Comparison of ENCODE assay signal across 16 cellular contexts in genomic region chr1:218683224-218683623, GRCh38.
DNase-seq lines count a peak whose midpoint lies in the region; ATAC-seq and TF ChIP-seq lines count a peak whose summit lies in the region.
"Had no signal": no experiment of that assay in that cellular context is flagged by ENCODE, and none has a peak within 500 bp of the region (broad histone marks: within the 10 kb centered on the region; RNA-seq: fewer than 3 reads in every experiment).

No MANE protein-coding gene starts in this region.

- H3K9me3 ChIP-seq in osteoblast (ENCODE audit: low read depth, low read length) = no peaks in the 10 kb centered on the region

- H3K36me3 ChIP-seq in osteoblast (ENCODE audit: insufficient read depth, low read length) = no peaks in the 10 kb centered on the region

- no peaks in the 10 kb centered on the region for H3K36me3 Mint-ChIP-seq in activated CD4-positive, alpha-beta memory T cell treated with anti-CD3 and anti-CD28 coated beads, Interleukin-2, amount 10 ng/mL, durations not matched to agents 7 days and 5 days (ENCODE audit: low read depth)
- H3K36me3 Mint-ChIP-seq in activated T-helper 1 cell treated with anti-CD3 and anti-CD28 coated beads, Interleukin-12 subunit alpha, Interleukin-12 subunit beta, Interleukin-2, Interleukin-4 antibody, amounts not matched to agents 30 ng/mL and 10 ng/mL and 1 ng/mL, durations not matched to agents 14 hours and 24 hours and 36 hours (ENCODE audit: low read depth) = no peaks in the 10 kb centered on the region

- CTCF ChIA-PET in activated CD4-positive, alpha-beta memory T cell treated with anti-CD3 and anti-CD28 coated beads, Interleukin-2, amount 10 ng/mL, durations not matched to agents 7 days and 5 days (lab: Charles Lee) = no interaction called here

- peaks cover 2% of the 10 kb centered on the region for H3K9me3 Mint-ChIP-seq in activated CD4-positive, alpha-beta memory T cell treated with anti-CD3 and anti-CD28 coated beads, Interleukin-2, amount 10 ng/mL, durations not matched to agents 7 days and 5 days
- H3K9me3 Mint-ChIP-seq in activated T-helper 1 cell treated with anti-CD3 and anti-CD28 coated beads, Interleukin-12 subunit alpha, Interleukin-12 subunit beta, Interleukin-2, Interleukin-4 antibody, amounts not matched to agents 30 ng/mL and 10 ng/mL and 1 ng/mL, durations not matched to agents 14 hours and 24 hours and 36 hours = no peaks in the 10 kb centered on the region

- POLR2A ChIA-PET in activated CD4-positive, alpha-beta memory T cell treated with anti-CD3 and anti-CD28 coated beads, Interleukin-2, amount 10 ng/mL, durations not matched to agents 7 days and 5 days (lab: Charles Lee) = no interaction called here

- peaks cover 28% of the 10 kb centered on the region for H3K4me1 ChIP-seq in osteoblast (ENCODE audit: insufficient read depth, low read length)

- no peaks in the 10 kb centered on the region for H3K27me3 Mint-ChIP-seq in activated CD4-positive, alpha-beta memory T cell treated with anti-CD3 and anti-CD28 coated beads, Interleukin-2, amount 10 ng/mL, durations not matched to agents 7 days and 5 days
- H3K27me3 Mint-ChIP-seq in activated T-helper 1 cell treated with anti-CD3 and anti-CD28 coated beads, Interleukin-12 subunit alpha, Interleukin-12 subunit beta, Interleukin-2, Interleukin-4 antibody, amounts not matched to agents 30 ng/mL and 10 ng/mL and 1 ng/mL, durations not matched to agents 14 hours and 24 hours and 36 hours (ENCODE audit: insufficient read depth) = no peaks in the 10 kb centered on the region
- H3K27me3 Mint-ChIP-seq: CD4-positive, alpha-beta T cell had no signal

- H3K27me3 ChIP-seq in osteoblast (ENCODE audit: insufficient read depth, low read length) = no peaks in the 10 kb centered on the region

- DNase-seq in H4 (ENCODE audit: low spot score) (peak; percentile 16), LNCaP clone FGC (ENCODE audit: low read depth) (no peak), choroid plexus epithelial cell (ENCODE audit: low read depth) (peak; percentile 75), osteoblast (ENCODE audit: insufficient read length, low spot score, missing footprints) (no peak)
- no peak for DNase-seq in activated CD4-positive, alpha-beta memory T cell treated with anti-CD3 and anti-CD28 coated beads, Interleukin-2, amount 10 ng/mL, durations not matched to agents 7 days and 5 days
- no peak for DNase-seq in activated T-helper 1 cell treated with anti-CD3 and anti-CD28 coated beads, Interleukin-12 subunit alpha, Interleukin-12 subunit beta, Interleukin-2, Interleukin-4 antibody, amounts not matched to agents 30 ng/mL and 10 ng/mL and 1 ng/mL, durations not matched to agents 14 hours and 24 hours and 36 hours (ENCODE audit: low spot score)
- DNase-seq: ACHN; CD4-positive, alpha-beta T cell; NCI-H1048; NCI-H146; NCI-H2081; NCI-H748 treated with DMSO at 0.1 percent for 48 hours; T-helper 1 cell had no signal

- H3K4me2 ChIP-seq in osteoblast (ENCODE audit: insufficient read depth, low read length) = no peak overlapping the region

- no peaks in the 10 kb centered on the region for H3K79me2 ChIP-seq in osteoblast (ENCODE audit: insufficient read depth, low read length)

- no peaks in the 10 kb centered on the region for H4K20me1 ChIP-seq in osteoblast (ENCODE audit: insufficient read depth, low read length)

- no peak overlapping the region for H2AFZ ChIP-seq in osteoblast (ENCODE audit: low read length)

- H3K4me1 Mint-ChIP-seq in activated CD4-positive, alpha-beta memory T cell treated with anti-CD3 and anti-CD28 coated beads, Interleukin-2, amount 10 ng/mL, durations not matched to agents 7 days and 5 days = no peaks in the 10 kb centered on the region
- no peaks in the 10 kb centered on the region for H3K4me1 Mint-ChIP-seq in activated T-helper 1 cell treated with anti-CD3 and anti-CD28 coated beads, Interleukin-12 subunit alpha, Interleukin-12 subunit beta, Interleukin-2, Interleukin-4 antibody, amounts not matched to agents 30 ng/mL and 10 ng/mL and 1 ng/mL, durations not matched to agents 14 hours and 24 hours and 36 hours (ENCODE audit: low read depth)

- no peak overlapping the region for H3K4me3 Mint-ChIP-seq in activated CD4-positive, alpha-beta memory T cell treated with anti-CD3 and anti-CD28 coated beads, Interleukin-2, amount 10 ng/mL, durations not matched to agents 7 days and 5 days
- no peak overlapping the region for H3K4me3 Mint-ChIP-seq in activated T-helper 1 cell treated with anti-CD3 and anti-CD28 coated beads, Interleukin-12 subunit alpha, Interleukin-12 subunit beta, Interleukin-2, Interleukin-4 antibody, amounts not matched to agents 30 ng/mL and 10 ng/mL and 1 ng/mL, durations not matched to agents 14 hours and 24 hours and 36 hours
- H3K4me3 Mint-ChIP-seq: CD4-positive, alpha-beta T cell had no signal

- peak; percentile 23 for TF ChIP-seq CTCF in LNCaP clone FGC (IDR thresholded peaks at IDR 0.05; ENCODE audit: control insufficient read depth, extremely low read depth, insufficient read depth)
- peak; percentile 42 for TF ChIP-seq CTCF in choroid plexus epithelial cell (conservative IDR thresholded peaks at IDR 0.05; ENCODE audit: low read depth, low read length)
- TF ChIP-seq CTCF in osteoblast (IDR thresholded peaks at IDR 0.05; ENCODE audit: extremely low read depth, low read depth, low read length) = peak; percentile 48

- no peak overlapping the region for H3K27ac ChIP-seq in osteoblast (ENCODE audit: low read depth, low read length)
- H3K27ac ChIP-seq: SK-N-MC had no signal

- intact Hi-C loops in activated T-helper 1 cell treated with anti-CD3 and anti-CD28 coated beads, Interleukin-12 subunit alpha, Interleukin-12 subunit beta, Interleukin-2, Interleukin-4 antibody, amounts not matched to agents 30 ng/mL and 10 ng/mL and 1 ng/mL, durations not matched to agents 14 hours and 24 hours and 36 hours (cut with micrococcal nuclease) = no loop called here

- H3K4me3 ChIP-seq in LNCaP clone FGC (ENCODE audit: low read depth, low read length) (no peak overlapping the region), choroid plexus epithelial cell (ENCODE audit: low read depth, low read length) (no peak overlapping the region), osteoblast (ENCODE audit: insufficient read depth, low read length) (no peak overlapping the region)
- H3K4me3 ChIP-seq: GM12878, SK-N-MC had no signal

- ATAC-seq in GM21737 (IDR thresholded peaks at IDR 0.05; ENCODE audit: unreplicated experiment) = no peak
- ATAC-seq: GM12878 had no signal

- no peak overlapping the region for H3K27ac Mint-ChIP-seq in activated CD4-positive, alpha-beta memory T cell treated with anti-CD3 and anti-CD28 coated beads, Interleukin-2, amount 10 ng/mL, durations not matched to agents 7 days and 5 days
- H3K27ac Mint-ChIP-seq in activated T-helper 1 cell treated with anti-CD3 and anti-CD28 coated beads, Interleukin-12 subunit alpha, Interleukin-12 subunit beta, Interleukin-2, Interleukin-4 antibody, amounts not matched to agents 30 ng/mL and 10 ng/mL and 1 ng/mL, durations not matched to agents 14 hours and 24 hours and 36 hours = no peak overlapping the region
- H3K27ac Mint-ChIP-seq: CD4-positive, alpha-beta T cell had no signal

Comparison
In these comparisons a context has a peak if more than half of its experiments do, and no peak if none do; other contexts are left out.
1. DNase-seq: peak in H4 (single experiment) and choroid plexus epithelial cell (single experiment); none in LNCaP clone FGC (single experiment), osteoblast (single experiment), activated CD4-positive, alpha-beta memory T cell treated with anti-CD3 and anti-CD28 coated beads, Interleukin-2, amount 10 ng/mL, durations not matched to agents 7 days and 5 days (single experiment) and activated T-helper 1 cell treated with anti-CD3 and anti-CD28 coated beads, Interleukin-12 subunit alpha, Interleukin-12 subunit beta, Interleukin-2, Interleukin-4 antibody, amounts not matched to agents 30 ng/mL and 10 ng/mL and 1 ng/mL, durations not matched to agents 14 hours and 24 hours and 36 hours (single experiment).
2. Peak in every context shown above with its lines, with median percentiles within 50 percentile points of each other: CTCF ChIP-seq.